Comparison of ENCODE assay signal across 16 cellular contexts in genomic region chr5:146440348-146440747, GRCh38. TPM values are rescaled to one million over a fixed set of nuclear protein-coding genes. Genes with fewer than 3 reads are reported as not detected.
A peak's percentile ranks its signal among the peaks of the same experiment; 100 is the strongest.
DNase-seq lines count a peak whose midpoint lies in the region; ATAC-seq and TF ChIP-seq lines count a peak whose summit lies in the region.
"Had no signal": no experiment of that assay in that cellular context is flagged by ENCODE, and none has a peak within 500 bp of the region (broad histone marks: within the 10 kb centered on the region; RNA-seq: fewer than 3 reads in every experiment).

No MANE protein-coding gene starts in this region.

- 0 out of 2 replicates have a peak overlapping the region, but pooled peaks have one; percentile 26 for H2AFZ ChIP-seq in PC-9

- ATAC-seq in psoas muscle: no peak

- H3K36me3 ChIP-seq in PC-9 (ENCODE audit: low read depth) (no peaks in the 10 kb centered on the region), psoas muscle (ENCODE audit: insufficient read depth in 1 of 2, low read depth in 1 of 2) (no peaks in the 10 kb centered on the region)
- H3K36me3 ChIP-seq: HAP-1 had no signal

- no peaks in the 10 kb centered on the region for H3K4me1 Mint-ChIP-seq in activated CD4-positive, alpha-beta T cell treated with anti-CD3 and anti-CD28 coated beads, Interleukin-2, amount 10 ng/mL, durations not matched to agents 24 days and 14 days
- H3K4me1 Mint-ChIP-seq in activated CD4-positive, alpha-beta T cell treated with anti-CD3 and anti-CD28 coated beads, Interleukin-2, amount 10 ng/mL, durations not matched to agents 7 days and 5 days: no peaks in the 10 kb centered on the region
- H3K4me1 Mint-ChIP-seq: CD14-positive monocyte; CD4-positive, alpha-beta memory T cell had no signal

- H3K9me3 ChIP-seq in PC-9 (ENCODE audit: insufficient read depth, low read depth): no peaks in the 10 kb centered on the region
- H3K9me3 ChIP-seq in psoas muscle: no peaks in the 10 kb centered on the region
- H3K9me3 ChIP-seq: A549, HAP-1 had no signal

- H3K4me3 ChIP-seq in PC-9 (no peak overlapping the region), psoas muscle (no peak overlapping the region)
- H3K4me3 ChIP-seq: A549, HAP-1 had no signal

- no peaks in the 10 kb centered on the region for H3K27me3 ChIP-seq in PC-9 (ENCODE audit: insufficient read depth, low read depth)
- H3K27me3 ChIP-seq in psoas muscle (ENCODE audit: insufficient read depth in 3 of 3, low read length in 2 of 3): no peaks in the 10 kb centered on the region

- no peak overlapping the region for H3K4me2 ChIP-seq in PC-9
- H3K4me2 ChIP-seq: A549 had no signal

- H3K9me2 ChIP-seq in PC-9 (ENCODE audit: insufficient read depth): no peaks in the 10 kb centered on the region; the same call in 1 of the 2 replicates

- TF ChIP-seq CTCF in PC-9 (conservative IDR thresholded peaks at IDR 0.05) (no peak), psoas muscle (IDR thresholded peaks at IDR 0.05) (no peak)

- no peaks in the 10 kb centered on the region for H3K79me2 ChIP-seq in PC-9 (ENCODE audit: low read depth)

- DNase-seq in activated CD4-positive, alpha-beta T cell treated with anti-CD3 and anti-CD28 coated beads, Interleukin-2, amount 10 ng/mL, durations not matched to agents 24 days and 14 days: peak; percentile 50
- DNase-seq in activated CD4-positive, alpha-beta T cell treated with anti-CD3 and anti-CD28 coated beads, Interleukin-2, amount 10 ng/mL, durations not matched to agents 7 days and 5 days: no peak
- DNase-seq in PC-9 (no peak), psoas muscle (no peak), islet precursor cell (no peak), NCI-H446 (lab: John Stamatoyannopoulos, UW) (no peak), C1 segment of cervical spinal cord (lab: John Stamatoyannopoulos, UW) (no peak)
- DNase-seq: AML-193; CD4-positive, alpha-beta memory T cell; DMS153; DMS79 treated with DMSO at 0.1 percent for 48 hours; GF-D8 had no signal

- no TSS peak for BruUV-seq in PC-9 (replicated peaks; lab: Mats Ljungman, UMichigan)

- POLR2A ChIA-PET in activated CD4-positive, alpha-beta T cell treated with anti-CD3 and anti-CD28 coated beads, Interleukin-2, amount 10 ng/mL, durations not matched to agents 7 days and 5 days (lab: Charles Lee): no interaction called here
- POLR2A ChIA-PET in PC-9 (lab: Charles Lee; ENCODE audit: unreplicated experiment): no interaction called here

- no peaks in the 10 kb centered on the region for H3K9me3 Mint-ChIP-seq in activated CD4-positive, alpha-beta T cell treated with anti-CD3 and anti-CD28 coated beads, Interleukin-2, amount 10 ng/mL, durations not matched to agents 24 days and 14 days
- no peaks in the 10 kb centered on the region for H3K9me3 Mint-ChIP-seq in activated CD4-positive, alpha-beta T cell treated with anti-CD3 and anti-CD28 coated beads, Interleukin-2, amount 10 ng/mL, durations not matched to agents 7 days and 5 days
- H3K9me3 Mint-ChIP-seq: CD14-positive monocyte; CD4-positive, alpha-beta memory T cell had no signal

- H4K20me1 ChIP-seq in PC-9 (ENCODE audit: insufficient read depth): no peaks in the 10 kb centered on the region

- H3K4me1 ChIP-seq in PC-9 (replicated peaks; ENCODE audit: insufficient read depth): peaks cover 6% of the 10 kb centered on the region
- H3K4me1 ChIP-seq in psoas muscle: peaks cover 5% of the 10 kb centered on the region

- CTCF ChIA-PET in activated CD4-positive, alpha-beta T cell treated with anti-CD3 and anti-CD28 coated beads, Interleukin-2, amount 10 ng/mL, durations not matched to agents 7 days and 5 days (lab: Charles Lee): interaction anchor here (0.8 kb wide), 1 partner anchor 11 kb away, joined by 3 read pairs; no protein-coding TSS in a partner anchor
- CTCF ChIA-PET in PC-9 (lab: Charles Lee): no interaction called here

- peaks cover 27% of the 10 kb centered on the region for H3K27me3 Mint-ChIP-seq in activated CD4-positive, alpha-beta T cell treated with anti-CD3 and anti-CD28 coated beads, Interleukin-2, amount 10 ng/mL, durations not matched to agents 24 days and 14 days
- H3K27me3 Mint-ChIP-seq in activated CD4-positive, alpha-beta T cell treated with anti-CD3 and anti-CD28 coated beads, Interleukin-2, amount 10 ng/mL, durations not matched to agents 7 days and 5 days: peaks cover 33% of the 10 kb centered on the region

- 57 to 88% (median 61%) methylated on average over 1 of the region's 1 CpG for WGBS in psoas muscle, 3 donors

- H3K36me3 Mint-ChIP-seq in activated CD4-positive, alpha-beta T cell treated with anti-CD3 and anti-CD28 coated beads, Interleukin-2, amount 10 ng/mL, durations not matched to agents 24 days and 14 days (ENCODE audit: low read depth): no peaks in the 10 kb centered on the region
- no peaks in the 10 kb centered on the region for H3K36me3 Mint-ChIP-seq in activated CD4-positive, alpha-beta T cell treated with anti-CD3 and anti-CD28 coated beads, Interleukin-2, amount 10 ng/mL, durations not matched to agents 7 days and 5 days (ENCODE audit: low read depth)
- H3K36me3 Mint-ChIP-seq: CD14-positive monocyte; CD4-positive, alpha-beta memory T cell had no signal

- intact Hi-C loops in activated CD4-positive, alpha-beta T cell treated with anti-CD3 and anti-CD28 coated beads, Interleukin-2, amount 10 ng/mL, durations not matched to agents 24 days and 14 days (cut with micrococcal nuclease): no loop called here
- intact Hi-C loops in PC-9 (cut with micrococcal nuclease; ENCODE audit: unreplicated experiment) (no loop called here), psoas muscle (cut with DNase I) (loop anchor here in 1 of 2 donors (5.0 kb wide), 1 partner anchor 148 kb away; no protein-coding TSS in a partner anchor)

- no peak overlapping the region for H3K27ac Mint-ChIP-seq in activated CD4-positive, alpha-beta T cell treated with anti-CD3 and anti-CD28 coated beads, Interleukin-2, amount 10 ng/mL, durations not matched to agents 24 days and 14 days
- H3K27ac Mint-ChIP-seq in activated CD4-positive, alpha-beta T cell treated with anti-CD3 and anti-CD28 coated beads, Interleukin-2, amount 10 ng/mL, durations not matched to agents 7 days and 5 days: no peak overlapping the region
- H3K27ac Mint-ChIP-seq: CD14-positive monocyte; CD4-positive, alpha-beta memory T cell had no signal

- no peak overlapping the region for H3K27ac ChIP-seq in PC-9
- peak overlapping the region; percentile 69 for H3K27ac ChIP-seq in psoas muscle
- H3K27ac ChIP-seq: 22Rv1, A549 had no signal

- H3F3A ChIP-seq in PC-9 (ENCODE audit: insufficient read depth, low read depth): no peaks in the 10 kb centered on the region

- no peak overlapping the region for H3K4me3 Mint-ChIP-seq in activated CD4-positive, alpha-beta T cell treated with anti-CD3 and anti-CD28 coated beads, Interleukin-2, amount 10 ng/mL, durations not matched to agents 24 days and 14 days
- H3K4me3 Mint-ChIP-seq in activated CD4-positive, alpha-beta T cell treated with anti-CD3 and anti-CD28 coated beads, Interleukin-2, amount 10 ng/mL, durations not matched to agents 7 days and 5 days: no peak overlapping the region
- H3K4me3 Mint-ChIP-seq: CD4-positive, alpha-beta memory T cell had no signal

RNA-seq across cellular contexts. Expression of gene TCERG1, which starts 6.8 kb away (rescaled TPM):
- 146 and 155 TPM in 2 replicates for total RNA-seq in activated CD4-positive, alpha-beta T cell treated with anti-CD3 and anti-CD28 coated beads, Interleukin-2, amount 10 ng/mL, durations not matched to agents 24 days and 14 days
- total RNA-seq in activated CD4-positive, alpha-beta T cell treated with anti-CD3 and anti-CD28 coated beads, Interleukin-2, amount 10 ng/mL, durations not matched to agents 7 days and 5 days: 10 to 100 TPM; 85.2 to 95.3 TPM
- total RNA-seq in PC-9 (2021): 75.9 and 79.9 TPM in 2 replicates
- total RNA-seq in psoas muscle: 10 to 100 TPM; 20.9 to 44.3 (median 44.0) TPM
- polyA plus RNA-seq in psoas muscle: 10 to 100 TPM; 18.4 to 30.5 (median 23.5) TPM
